In the genomic region with DNA sequence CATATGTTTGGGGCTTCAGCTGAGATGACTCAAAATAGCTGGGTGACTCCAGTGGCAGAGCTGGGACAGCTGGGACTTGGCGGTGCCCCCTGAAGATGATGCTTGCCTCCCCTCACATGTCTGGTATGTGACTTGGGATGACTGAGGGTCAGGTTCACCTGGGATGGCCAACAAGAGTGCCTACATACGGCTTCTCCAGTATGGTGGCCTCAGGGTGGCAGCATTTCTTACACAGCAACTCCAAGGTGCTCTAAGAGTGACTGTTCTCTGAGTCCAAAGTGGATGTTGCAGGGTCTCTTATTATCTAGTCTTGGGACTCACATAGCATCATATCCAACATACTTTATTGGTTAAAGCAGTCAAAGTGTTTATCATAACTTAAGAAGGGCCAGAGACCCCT, we compare ENCODE assay signal across 19 cellular contexts.
DNase-seq lines count a peak whose midpoint lies in the region; ATAC-seq lines count a peak whose summit lies in the region.
"Had no signal": no experiment of that assay in that cellular context is flagged by ENCODE, and none has a peak within 500 bp of the region (broad histone marks: within the 10 kb centered on the region; RNA-seq: fewer than 3 reads in every experiment).

No MANE protein-coding gene starts in this region.

- CTCF ChIA-PET in activated naive CD4-positive, alpha-beta T cell treated with anti-CD3 and anti-CD28 coated beads for 36 hours (lab: Charles Lee): no interaction called here

- no peaks in the 10 kb centered on the region for H3K27me3 Mint-ChIP-seq in activated naive CD4-positive, alpha-beta T cell treated with anti-CD3 and anti-CD28 coated beads for 36 hours (ENCODE audit: low read depth)
- H3K27me3 Mint-ChIP-seq: activated B cell treated with CpG ODN at 0.5 μM for 24 hours; activated naive CD8-positive, alpha-beta T cell treated with anti-CD3 and anti-CD28 coated beads, Interleukin-2, amount 10 ng/mL, durations not matched to agents 7 days and 5 days had no signal

- in situ Hi-C loops in HAP-1 (cut with MboI; ENCODE audit: low sequenced_read_pairs): no loop called here

- no peak overlapping the region for H3K4me3 ChIP-seq in HAP-1
- H3K4me3 ChIP-seq: body of pancreas, transverse colon had no signal

- ATAC-seq in activated naive CD4-positive, alpha-beta T cell treated with anti-CD3 and anti-CD28 coated beads, Interleukin-2, amount 50 U/mL, for 72 hours: no peak
- ATAC-seq in HG02678 (IDR thresholded peaks at IDR 0.05; ENCODE audit: unreplicated experiment): no peak
- no peak for ATAC-seq in GM21515 (IDR thresholded peaks at IDR 0.05; ENCODE audit: unreplicated experiment)
- ATAC-seq: body of pancreas; Right ventricle myocardium inferior; stimulated activated naive CD8-positive, alpha-beta T cell treated with anti-CD3 and anti-CD28 coated beads, Interleukin-15, Interleukin-2, amounts not matched to agents 100 U/mL and 50 U/mL, for 24 hours had no signal

- H3K9me3 ChIP-seq in HAP-1: no peaks in the 10 kb centered on the region
- H3K9me3 ChIP-seq: body of pancreas, transverse colon had no signal

- H3K36me3 Mint-ChIP-seq in activated naive CD4-positive, alpha-beta T cell treated with anti-CD3 and anti-CD28 coated beads for 36 hours (ENCODE audit: low read depth): peaks cover 2% of the 10 kb centered on the region
- peaks cover 0 to 12% of the 10 kb centered on the region in 2 donors for H3K36me3 Mint-ChIP-seq in activated naive CD4-positive, alpha-beta T cell treated with anti-CD3 and anti-CD28 coated beads, Interleukin-2, amount 50 U/mL, for 72 hours
- H3K36me3 Mint-ChIP-seq: activated naive CD8-positive, alpha-beta T cell treated with anti-CD3 and anti-CD28 coated beads, Interleukin-2, amount 10 ng/mL, durations not matched to agents 7 days and 5 days had no signal

- DNase-seq in activated naive CD4-positive, alpha-beta T cell treated with anti-CD3 and anti-CD28 coated beads for 36 hours: peak; percentile 7
- no peak for DNase-seq in activated naive CD4-positive, alpha-beta T cell treated with anti-CD3 and anti-CD28 coated beads, Interleukin-2, amount 50 U/mL, for 72 hours (ENCODE audit: low spot score in 2 of 2)
- DNase-seq in NAMALWA (ENCODE audit: low spot score) (peak; percentile 17), dermis blood vessel endothelial cell (peak; percentile 15), GOT3 (lab: John Stamatoyannopoulos, UW) (no peak), HAP-1 (ENCODE audit: low spot score in 2 of 2) (no peak)
- DNase-seq: activated B cell treated with CpG ODN at 0.5 μM for 24 hours; activated naive CD8-positive, alpha-beta T cell treated with anti-CD3 and anti-CD28 coated beads, Interleukin-2, amount 10 ng/mL, durations not matched to agents 7 days and 5 days; body of pancreas; C1 segment of cervical spinal cord; NCI-H1694 treated with DMSO at 0.1 percent for 48 hours; NCI-H446; retina; stimulated activated naive CD8-positive, alpha-beta T cell treated with anti-CD3 and anti-CD28 coated beads, Interleukin-15, Interleukin-2, amounts not matched to agents 100 U/mL and 50 U/mL, for 24 hours; transverse colon had no signal

- no peak overlapping the region for H3K27ac Mint-ChIP-seq in activated naive CD4-positive, alpha-beta T cell treated with anti-CD3 and anti-CD28 coated beads for 36 hours
- H3K27ac Mint-ChIP-seq in activated naive CD4-positive, alpha-beta T cell treated with anti-CD3 and anti-CD28 coated beads, Interleukin-2, amount 50 U/mL, for 72 hours: no peak overlapping the region
- H3K27ac Mint-ChIP-seq: activated B cell treated with CpG ODN at 0.5 μM for 24 hours; activated naive CD8-positive, alpha-beta T cell treated with anti-CD3 and anti-CD28 coated beads, Interleukin-2, amount 10 ng/mL, durations not matched to agents 7 days and 5 days; activated T-helper 1 cell treated with anti-CD3 and anti-CD28 coated beads, Interleukin-12 subunit alpha, Interleukin-12 subunit beta, Interleukin-2, Interleukin-4 antibody, amounts not matched to agents 30 ng/mL and 10 ng/mL and 1 ng/mL, durations not matched to agents 14 hours and 24 hours and 36 hours had no signal

- H3K36me3 ChIP-seq in HAP-1 (replicated peaks): no peaks in the 10 kb centered on the region
- H3K36me3 ChIP-seq: transverse colon had no signal

- H3K9me3 Mint-ChIP-seq in activated naive CD4-positive, alpha-beta T cell treated with anti-CD3 and anti-CD28 coated beads for 36 hours: peaks cover 1% of the 10 kb centered on the region
- H3K9me3 Mint-ChIP-seq in activated naive CD4-positive, alpha-beta T cell treated with anti-CD3 and anti-CD28 coated beads, Interleukin-2, amount 50 U/mL, for 72 hours: peaks cover 0 to 2% of the 10 kb centered on the region in 2 donors
- H3K9me3 Mint-ChIP-seq: activated T-helper 1 cell treated with anti-CD3 and anti-CD28 coated beads, Interleukin-12 subunit alpha, Interleukin-12 subunit beta, Interleukin-2, Interleukin-4 antibody, amounts not matched to agents 30 ng/mL and 10 ng/mL and 1 ng/mL, durations not matched to agents 14 hours and 24 hours and 36 hours had no signal

- no peaks in the 10 kb centered on the region for H3K27me3 ChIP-seq in HAP-1 (ENCODE audit: low read depth)
- H3K27me3 ChIP-seq: body of pancreas, transverse colon had no signal

- H3K4me1 Mint-ChIP-seq in activated naive CD4-positive, alpha-beta T cell treated with anti-CD3 and anti-CD28 coated beads for 36 hours (ENCODE audit: low read depth): peaks cover 3% of the 10 kb centered on the region
- H3K4me1 Mint-ChIP-seq: activated B cell treated with CpG ODN at 0.5 μM for 24 hours; activated naive CD8-positive, alpha-beta T cell treated with anti-CD3 and anti-CD28 coated beads, Interleukin-2, amount 10 ng/mL, durations not matched to agents 7 days and 5 days had no signal

- H3K4me3 Mint-ChIP-seq in activated naive CD4-positive, alpha-beta T cell treated with anti-CD3 and anti-CD28 coated beads for 36 hours: no peak overlapping the region
- H3K4me3 Mint-ChIP-seq: activated B cell treated with CpG ODN at 0.5 μM for 24 hours; activated naive CD8-positive, alpha-beta T cell treated with anti-CD3 and anti-CD28 coated beads, Interleukin-2, amount 10 ng/mL, durations not matched to agents 7 days and 5 days; activated T-helper 1 cell treated with anti-CD3 and anti-CD28 coated beads, Interleukin-12 subunit alpha, Interleukin-12 subunit beta, Interleukin-2, Interleukin-4 antibody, amounts not matched to agents 30 ng/mL and 10 ng/mL and 1 ng/mL, durations not matched to agents 14 hours and 24 hours and 36 hours had no signal

- H3K4me1 ChIP-seq in HAP-1: no peaks in the 10 kb centered on the region
- H3K4me1 ChIP-seq: body of pancreas, transverse colon had no signal

- intact Hi-C loops in activated naive CD4-positive, alpha-beta T cell treated with anti-CD3 and anti-CD28 coated beads for 36 hours (cut with micrococcal nuclease): no loop called here

Comparison
In these comparisons a context has a peak if more than half of its experiments do, and no peak if none do; other contexts are left out.
1. DNase-seq: peak in activated naive CD4-positive, alpha-beta T cell treated with anti-CD3 and anti-CD28 coated beads for 36 hours (single experiment), NAMALWA (single experiment) and dermis blood vessel endothelial cell (single experiment); none in activated naive CD4-positive, alpha-beta T cell treated with anti-CD3 and anti-CD28 coated beads, Interleukin-2, amount 50 U/mL, for 72 hours (0 of 2), GOT3 (single experiment) and HAP-1 (0 of 2).